ENCODE assay signal across 36 cellular contexts in genomic region chr2:210994104-210994503, GRCh38.
"Had no signal": no experiment of that assay in that cellular context is flagged by ENCODE, and none has a peak within 500 bp of the region (broad histone marks: within the 10 kb centered on the region; RNA-seq: fewer than 3 reads in every experiment).

No MANE protein-coding gene starts in this region.

- H3K27me3 ChIP-seq: MG63 had no signal

- H3K9me3 ChIP-seq: MG63 had no signal

- H3K4me3 ChIP-seq: MG63 had no signal

- H3K36me3 ChIP-seq: MG63 had no signal

- DNase-seq: Kasumi-1, MG63, MM.1S, MV-4-11, NCI-H1048, NCI-H1092, NCI-H1092 treated with DMSO at 0.1 percent for 48 hours, NCI-H1105, NCI-H1105 treated with DMSO at 0.1 percent for 48 hours, NCI-H1417, NCI-H1417 treated with DMSO at 0.1 percent for 48 hours, NCI-H1436, NCI-H1436 treated with DMSO at 0.1 percent for 48 hours, NCI-H146, NCI-H1694, NCI-H1694 treated with DMSO at 0.1 percent for 48 hours, NCI-H187, NCI-H187 treated with DMSO at 0.1 percent for 48 hours, NCI-H1930, NCI-H2029, NCI-H2029 treated with DMSO at 0.1 percent for 48 hours, NCI-H2081, NCI-H2081 treated with DMSO at 0.1 percent for 48 hours, NCI-H2107, NCI-H2171, NCI-H2171 treated with DMSO at 0.1 percent for 48 hours, NCI-H2227 treated with DMSO at 0.1 percent for 48 hours, NCI-H226, NCI-H345, NCI-H446, NCI-H446 treated with DMSO at 0.1 percent for 48 hours, NCI-H510A, NCI-H510A treated with DMSO at 0.1 percent for 48 hours, NCI-H524, NCI-H524 treated with DMSO at 0.1 percent for 48 hours, NCI-H526 had no signal
